20 cellular contexts compared by ENCODE assay signal in genomic region chr2:11758639-11759038, GRCh38. TPM values are rescaled to one million over a fixed set of nuclear protein-coding genes. Genes with fewer than 3 reads are reported as not detected.
DNase-seq lines count a peak whose midpoint lies in the region; ATAC-seq, FAIRE-seq and TF ChIP-seq lines count a peak whose summit lies in the region.
"Had no signal": no experiment of that assay in that cellular context is flagged by ENCODE, and none has a peak within 500 bp of the region (broad histone marks: within the 10 kb centered on the region; RNA-seq: fewer than 3 reads in every experiment).

No MANE protein-coding gene starts in this region.

- H2AFZ ChIP-seq in mammary epithelial cell (ENCODE audit: low read depth, low read length) (no peak overlapping the region), K562 (ENCODE audit: low read depth, low read length) (no peak overlapping the region)

- TF ChIP-seq EP300 in K562 (IDR thresholded peaks at IDR 0.05; ENCODE audit: low read length) = no peak
- TF ChIP-seq EP300 in stomach (IDR thresholded peaks at IDR 0.05) = no peak

- no peak for TF ChIP-seq POLR2A in K562 (conservative IDR thresholded peaks at IDR 0.05)
- no peak for TF ChIP-seq POLR2A in stomach (IDR thresholded peaks at IDR 0.05)

- H3K79me2 ChIP-seq in mammary epithelial cell (ENCODE audit: insufficient read depth, low read length) = peaks cover 88% of the 10 kb centered on the region
- peaks cover 82% of the 10 kb centered on the region for H3K79me2 ChIP-seq in K562 (ENCODE audit: control insufficient read depth, insufficient read depth, low read length)

- no peaks in the 10 kb centered on the region for H3K9me3 ChIP-seq in mammary epithelial cell (replicated peaks; ENCODE audit: insufficient read depth, low read length)
- no peaks in the 10 kb centered on the region for H3K9me3 ChIP-seq in K562 (replicated peaks; ENCODE audit: control insufficient read depth, insufficient read depth, low read depth, low read length)
- H3K9me3 ChIP-seq in stomach = no peaks in the 10 kb centered on the region
- no peaks in the 10 kb centered on the region for H3K9me3 ChIP-seq in right cardiac atrium (ENCODE audit: control insufficient read depth, low read length)
- H3K9me3 ChIP-seq: spleen had no signal

- in situ Hi-C loops in mammary epithelial cell (cut with MboI; ENCODE audit: low sequenced_read_pairs in 2 of 2) (no loop called here), K562 (cut with MboI) (no loop called here)

- TF ChIP-seq CTCF in MCF 10A (IDR thresholded peaks at IDR 0.05; ENCODE audit: unreplicated experiment) = no peak
- TF ChIP-seq CTCF in mammary epithelial cell (conservative IDR thresholded peaks at IDR 0.05 in 1 of 2, IDR thresholded peaks at IDR 0.05 in 1 of 2; ENCODE audit: extremely low read depth in 1 of 2, insufficient read depth in 1 of 2, low read depth in 1 of 2, low read length in 2 of 2) = no peak
- no peak for TF ChIP-seq CTCF in K562 (IDR thresholded peaks at IDR 0.05 in 2 of 3, conservative IDR thresholded peaks at IDR 0.05 in 1 of 3; ENCODE audit: insufficient read depth in 2 of 3, low read depth in 1 of 3, low read length in 3 of 3)
- TF ChIP-seq CTCF in stomach (IDR thresholded peaks at IDR 0.05) = no peak

- peaks cover 11% of the 10 kb centered on the region for H3K4me1 ChIP-seq in mammary epithelial cell (ENCODE audit: insufficient read depth, low read length)
- peaks cover 28 to 34% of the 10 kb centered on the region in 2 experiments for H3K4me1 ChIP-seq in K562 (replicated peaks in 1 of 2; ENCODE audit: control insufficient read depth in 2 of 2, insufficient read depth in 2 of 2, low read length in 2 of 2)
- peaks cover 17 to 43% (median 26%) of the 10 kb centered on the region in 4 donors for H3K4me1 ChIP-seq in stomach
- peaks cover 19% of the 10 kb centered on the region for H3K4me1 ChIP-seq in right cardiac atrium (ENCODE audit: control insufficient read depth, insufficient read depth, low read length)

- 100% methylated on average over 4 of the region's 4 CpGs for WGBS in mammary epithelial cell (ENCODE audit: low coverage, missing lambda C conversion rate)
- 23% methylated on average over 4 of the region's 4 CpGs for WGBS in K562 (ENCODE audit: insufficient coverage, low coverage, missing lambda C conversion rate)
- 71 to 79% (median 74%) methylated on average over 4 of the region's 4 CpGs for WGBS in stomach, 5 donors
- 66% methylated on average over 4 of the region's 4 CpGs for WGBS in right cardiac atrium

- BruUV-seq in MCF 10A (replicated peaks; lab: Mats Ljungman, UMichigan) (no TSS peak), mammary epithelial cell (replicated peaks; lab: Mats Ljungman, UMichigan) (no TSS peak), K562 (replicated peaks; lab: Mats Ljungman, UMichigan) (no TSS peak)

- no peak overlapping the region for H3K4me2 ChIP-seq in mammary epithelial cell (ENCODE audit: insufficient read depth, low read depth, low read length)
- H3K4me2 ChIP-seq in K562 (ENCODE audit: insufficient read depth, low read length) = no peak overlapping the region

- H3K36me3 ChIP-seq in mammary epithelial cell (ENCODE audit: insufficient read depth, low read length) (no peaks in the 10 kb centered on the region), K562 (ENCODE audit: control insufficient read depth, insufficient read depth, low read length) (peaks cover 10% of the 10 kb centered on the region; the same call in 2 of the 3 replicates), stomach (peaks cover 0 to 9% (median 0%) of the 10 kb centered on the region in 4 donors)

- H3K27me3 ChIP-seq in mammary epithelial cell (ENCODE audit: insufficient read depth, low read length) = no peaks in the 10 kb centered on the region
- no peaks in the 10 kb centered on the region for H3K27me3 ChIP-seq in K562 (ENCODE audit: control insufficient read depth in 2 of 2, insufficient read depth in 2 of 2, low read length in 2 of 2)
- H3K27me3 ChIP-seq in stomach = no peaks in the 10 kb centered on the region
- H3K27me3 ChIP-seq in right cardiac atrium (ENCODE audit: control insufficient read depth, insufficient read depth) = no peaks in the 10 kb centered on the region
- H3K27me3 ChIP-seq: spleen had no signal

- CTCF ChIA-PET in MCF 10A (lab: Yijun Ruan, JAX) (interaction anchor here (0.6 to 2.0 kb wide), 10 partner anchors 8 to 627 kb away, joined by 3 to 7 read pairs (median 3); no protein-coding TSS in a partner anchor), mammary epithelial cell (lab: Charles Lee; ENCODE audit: low non-redundant PET) (no interaction called here), T-cell (lab: Charles Lee) (interaction anchor here (0.6 to 2.9 kb wide), 9 partner anchors 8 to 1592 kb away, joined by 3 to 13 read pairs (median 4); no protein-coding TSS in a partner anchor), K562 (lab: Yijun Ruan, JAX; ENCODE audit: low intra/inter-chr PET ratio) (no interaction called here)

- intact Hi-C loops in MCF 10A (cut with micrococcal nuclease) = no loop called here
- intact Hi-C loops in mammary epithelial cell (cut with micrococcal nuclease) = no loop called here
- intact Hi-C loops in K562 (cut with micrococcal nuclease) = no loop called here
- intact Hi-C loops in stomach (cut with DNase I; ENCODE audit: low total_unique reads) = no loop called here
- intact Hi-C loops in right cardiac atrium (cut with DNase I) = no loop called here

- TF ChIP-seq RAD21 in K562 (CRISPR knock-in tag; conservative IDR thresholded peaks at IDR 0.05 in 1 of 2, IDR thresholded peaks at IDR 0.05 in 1 of 2) = no peak

- H3K27me3 Mint-ChIP-seq in MCF 10A (ENCODE audit: insufficient read depth, unreplicated experiment) (no peaks in the 10 kb centered on the region), T-cell (no peaks in the 10 kb centered on the region)
- H3K27me3 Mint-ChIP-seq: brain had no signal

- peaks cover 42% of the 10 kb centered on the region for H3K4me1 Mint-ChIP-seq in MCF 10A (ENCODE audit: insufficient read depth, unreplicated experiment)
- H3K4me1 Mint-ChIP-seq in T-cell = peaks cover 78 to 86% (median 85%) of the 10 kb centered on the region in 3 donors
- peaks cover 87% of the 10 kb centered on the region for H3K4me1 Mint-ChIP-seq in stimulated activated effector memory CD8-positive, alpha-beta T cell treated with anti-CD3 and anti-CD28 coated beads, Interleukin-12 subunit alpha, Interleukin-12 subunit beta, amount 100 ng/mL, for 72 hours

- FAIRE-seq in K562 (lab: Jason Lieb, UNC) = no peak
- FAIRE-seq: kidney had no signal

- DNase-seq in MCF 10A (ENCODE audit: unreplicated experiment) (no peak), mammary epithelial cell (no peak), T-cell (no peak), K562 (ENCODE audit: extremely low read depth in 1 of 4, low spot score in 3 of 4) (no peak), AG20443 (ENCODE audit: low spot score) (no peak), stomach (no peak), right cardiac atrium (no peak)
- DNase-seq in stimulated activated effector memory CD8-positive, alpha-beta T cell treated with anti-CD3 and anti-CD28 coated beads, Interleukin-12 subunit alpha, Interleukin-12 subunit beta, amount 100 ng/mL, for 72 hours (ENCODE audit: low spot score in 2 of 2) = no peak
- DNase-seq: activated gamma-delta T cell treated with Interleukin-2 at 50 U/mL for 16 hours, foreskin fibroblast, KG1, kidney, NCI-H1105, NCI-H2171 treated with DMSO at 0.1 percent for 48 hours, NCI-H748 treated with DMSO at 0.1 percent for 48 hours, nephron progenitor cell, spleen had no signal

- H3K36me3 Mint-ChIP-seq in MCF 10A (ENCODE audit: insufficient read depth, unreplicated experiment) (peaks cover 70% of the 10 kb centered on the region), T-cell (peaks cover 27% of the 10 kb centered on the region)
- H3K36me3 Mint-ChIP-seq in stimulated activated effector memory CD8-positive, alpha-beta T cell treated with anti-CD3 and anti-CD28 coated beads, Interleukin-12 subunit alpha, Interleukin-12 subunit beta, amount 100 ng/mL, for 72 hours = peaks cover 21% of the 10 kb centered on the region

- no peak for ATAC-seq in T-cell (replicated peaks in 1 of 4)
- ATAC-seq in K562 = peak; percentile 13
- no peak for ATAC-seq in stimulated activated effector memory CD8-positive, alpha-beta T cell treated with anti-CD3 and anti-CD28 coated beads, Interleukin-12 subunit alpha, Interleukin-12 subunit beta, amount 100 ng/mL, for 72 hours
- no peak for ATAC-seq in right cardiac atrium

- no peak overlapping the region for H3K27ac ChIP-seq in mammary epithelial cell (ENCODE audit: insufficient read depth, low read depth, low read length)
- H3K27ac ChIP-seq in K562 (ENCODE audit: extremely low read depth, low read depth, low read length) = peak overlapping the region; percentile 36
- H3K27ac ChIP-seq in stomach = no peak overlapping the region
- no peak overlapping the region for H3K27ac ChIP-seq in right cardiac atrium (ENCODE audit: low read length)
- H3K27ac ChIP-seq: coronary artery, SK-N-MC had no signal

- H3K9ac ChIP-seq in mammary epithelial cell (ENCODE audit: insufficient read depth, low read length) (no peak overlapping the region), K562 (ENCODE audit: insufficient read depth in 1 of 2, low read depth in 2 of 2, low read length in 2 of 2) (no peak overlapping the region; a peak in 1 of 4 replicates)

- H3K27ac Mint-ChIP-seq in MCF 10A (ENCODE audit: low read depth, unreplicated experiment) (peak overlapping the region; percentile 40), T-cell (peak overlapping the region; percentile 74 to 89)
- peak overlapping the region; percentile 94 for H3K27ac Mint-ChIP-seq in stimulated activated effector memory CD8-positive, alpha-beta T cell treated with anti-CD3 and anti-CD28 coated beads, Interleukin-12 subunit alpha, Interleukin-12 subunit beta, amount 100 ng/mL, for 72 hours
- H3K27ac Mint-ChIP-seq: nephron progenitor cell had no signal

- no peak overlapping the region for H3K4me3 ChIP-seq in mammary epithelial cell (replicated peaks in 1 of 3; ENCODE audit: insufficient read depth in 1 of 3, low read depth in 2 of 3, low read length in 3 of 3)
- no peak overlapping the region for H3K4me3 ChIP-seq in K562
- no peak overlapping the region for H3K4me3 ChIP-seq in stomach
- H3K4me3 ChIP-seq in right cardiac atrium (ENCODE audit: low read length) = no peak overlapping the region
- H3K4me3 ChIP-seq: coronary artery, SK-N-MC, spleen had no signal

- H3K9me3 Mint-ChIP-seq in MCF 10A (ENCODE audit: unreplicated experiment) (no peaks in the 10 kb centered on the region), T-cell (no peaks in the 10 kb centered on the region)
- H3K9me3 Mint-ChIP-seq in stimulated activated effector memory CD8-positive, alpha-beta T cell treated with anti-CD3 and anti-CD28 coated beads, Interleukin-12 subunit alpha, Interleukin-12 subunit beta, amount 100 ng/mL, for 72 hours = no peaks in the 10 kb centered on the region

- POLR2A ChIA-PET in MCF 10A (lab: Yijun Ruan, JAX) (interaction anchor here (1.0 to 1.5 kb wide), 2 partner anchors 11 to 14 kb away, joined by 3 to 6 read pairs; no protein-coding TSS in a partner anchor), T-cell (lab: Charles Lee) (interaction anchor here in 1 of 2 donors (0.8 kb wide), 1 partner anchor 11 kb away, joined by 3 read pairs; no protein-coding TSS in a partner anchor), K562 (lab: Yijun Ruan, JAX) (interaction anchor here (0.7 to 2.0 kb wide), 3 partner anchors 9 to 30 kb away, joined by 4 to 9 read pairs (median 5); partner anchors contain the start of gene LPIN1)

- dilution Hi-C loops in mammary epithelial cell (cut with HindIII; ENCODE audit: low sequenced_read_pairs) = no loop called here

- H3K4me3 Mint-ChIP-seq in MCF 10A (ENCODE audit: unreplicated experiment) (no peak overlapping the region), T-cell (peak overlapping the region in 1 of 3 donors; percentile 27)
- H3K4me3 Mint-ChIP-seq in stimulated activated effector memory CD8-positive, alpha-beta T cell treated with anti-CD3 and anti-CD28 coated beads, Interleukin-12 subunit alpha, Interleukin-12 subunit beta, amount 100 ng/mL, for 72 hours = no peak overlapping the region
- H3K4me3 Mint-ChIP-seq: brain had no signal

- H4K20me1 ChIP-seq in mammary epithelial cell (ENCODE audit: insufficient read depth, low read length) = peaks cover 4% of the 10 kb centered on the region
- H4K20me1 ChIP-seq in K562 (replicated peaks; ENCODE audit: control insufficient read depth, insufficient read depth, low read length) = peaks cover 11% of the 10 kb centered on the region

- H3K9me1 ChIP-seq in K562 (ENCODE audit: control insufficient read depth, insufficient read depth, low read length) = no peaks in the 10 kb centered on the region

RNA-seq across cellular contexts. Expression of gene LPIN1, which starts 12.2 kb away (rescaled TPM):
- 47.0 and 65.7 TPM in 2 replicates for total RNA-seq in MCF 10A (2022)
- total RNA-seq in mammary epithelial cell = 10 to 100 TPM; 28.3 to 54.8 TPM
- 58.5 TPM for polyA plus RNA-seq in mammary epithelial cell
- polyA minus RNA-seq in mammary epithelial cell = 66.3 TPM
- 100 to 1,000 TPM in 2 of 5 donors, 10 to 100 TPM in 3; 67.1 to 102 (median 88.0) TPM for total RNA-seq in T-cell
- 261 and 278 TPM in 2 replicates for total RNA-seq in K562 (2011; cell fraction: chromatin; rRNA removed; ENCODE audit: low replicate concordance)
- 132 and 152 TPM in 2 replicates for total RNA-seq in K562 (2011; cell fraction: nucleolus; rRNA removed)
- 219 and 247 TPM in 2 replicates for total RNA-seq in K562 (2011; cell fraction: nucleoplasm; rRNA removed)
- total RNA-seq in K562 (2014; rRNA removed) = 25.1 and 33.4 TPM in 2 replicates
- 27.8 and 32.6 TPM in 2 replicates for total RNA-seq in K562 (2014; rRNA removed; fragmentation: Illumina TruSeq; extraction: Trizol)
- total RNA-seq in K562 (2015; rRNA removed; fragmentation: Illumina TruSeq; extraction: Trizol) = 25.3 and 27.8 TPM in 2 replicates
- total RNA-seq in K562 (2021) = 37.6 and 39.9 TPM in 2 replicates
- polyA plus RNA-seq in K562 (2011; rRNA removed) = 84.0 and 96.3 TPM in 2 replicates
- polyA plus RNA-seq in K562 (2011; cell fraction: cytosol; rRNA removed) = 38.4 and 54.3 TPM in 2 replicates
- 117 and 127 TPM in 2 replicates for polyA plus RNA-seq in K562 (2011; cell fraction: nucleus; rRNA removed)
- 22.4 and 25.9 TPM in 2 replicates for polyA plus RNA-seq in K562 (2012)
- 30.1 and 32.5 TPM in 2 replicates for polyA plus RNA-seq in K562 (2014; fragmentation: Illumina TruSeq; extraction: Trizol)
- polyA plus RNA-seq in K562 (2014; fragmentation: Nextera tagmentation; extraction: Ambion mirVana) = 10 to 100 TPM in 1 of 2 experiments, 1 to 10 TPM in 1; 9.2 to 12.7 TPM
- 36.0 and 36.4 TPM in 2 replicates for polyA plus RNA-seq in K562 (2014; rRNA removed)
- polyA minus RNA-seq in K562 (2011; rRNA and poly(A)+ RNA removed) = 66.6 and 83.7 TPM in 2 replicates
- polyA minus RNA-seq in K562 (2011; cell fraction: cytosol; rRNA and poly(A)+ RNA removed) = 35.4 and 38.8 TPM in 2 replicates
- 79.0 and 128 TPM in 2 replicates for polyA minus RNA-seq in K562 (2011; cell fraction: nucleus; rRNA and poly(A)+ RNA removed)
- 100 to 1,000 TPM in 1 of 5 donors, 10 to 100 TPM in 4; 11.0 to 152 (median 25.0) TPM for total RNA-seq in stomach
- polyA plus RNA-seq in stomach = 10 to 100 TPM in 2 of 3 donors, 1 to 10 TPM in 1; 7.3 to 19.3 (median 15.1) TPM
- total RNA-seq in right cardiac atrium = 10 to 100 TPM; 24.5 to 42.9 (median 38.7) TPM
- polyA plus RNA-seq in right cardiac atrium = 15.3 TPM

Comparison
In these comparisons a context has a peak if more than half of its experiments do, and no peak if none do; other contexts are left out.
1. CTCF ChIA-PET loops: an anchor here in MCF 10A (0.6 to 2.0 kb wide) and T-cell (0.6 to 2.9 kb wide); none called in mammary epithelial cell and K562.
2. H3K27ac Mint-ChIP-seq: peak in every context shown above with its lines; median percentile 94 in stimulated activated effector memory CD8-positive, alpha-beta T cell treated with anti-CD3 and anti-CD28 coated beads, Interleukin-12 subunit alpha, Interleukin-12 subunit beta, amount 100 ng/mL, for 72 hours; 82 in T-cell; 40 in MCF 10A.